1 cellular context compared by ENCODE assay signal in the genomic region with DNA sequence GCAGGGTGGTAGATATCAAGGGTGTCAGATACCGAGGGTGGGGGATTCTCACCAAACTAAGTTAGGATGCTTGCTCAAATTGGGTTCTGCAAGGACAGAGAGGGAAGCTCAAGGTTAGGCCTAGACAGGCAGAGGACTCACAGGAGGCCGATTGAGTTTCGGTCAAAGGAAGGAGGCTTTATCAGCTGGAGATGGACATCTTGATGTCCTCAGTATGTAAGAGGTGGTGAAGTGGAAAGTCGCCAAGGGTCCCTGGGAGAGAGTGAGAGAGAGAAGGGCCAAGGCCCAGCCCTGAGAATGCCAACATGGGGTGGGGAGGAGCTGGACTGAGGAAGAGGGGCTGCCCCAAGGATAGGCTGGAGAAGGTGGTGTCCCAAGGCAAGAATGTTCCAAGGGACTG.
TF ChIP-seq lines count a peak whose summit lies in the region.

No MANE protein-coding gene starts in this region.

TF ChIP-seq in IMR-90, 13 proteins besides CTCF, POLR2A, EP300 and RAD21 (continued from another document):
- TF ChIP-seq BHLHE40 (IDR thresholded peaks at IDR 0.05; ENCODE audit: low read depth, low read length) (no peak), USF2 (IDR thresholded peaks at IDR 0.05; ENCODE audit: low read depth, low read length) (no peak), MAZ (IDR thresholded peaks at IDR 0.05; ENCODE audit: borderline replicate concordance, low read depth, low read length) (no peak), SMC3 (IDR thresholded peaks at IDR 0.05; ENCODE audit: low read depth, low read length) (no peak), RFX5 (IDR thresholded peaks at IDR 0.05; ENCODE audit: low read depth, low read length) (no peak), CEBPB (IDR thresholded peaks at IDR 0.05; ENCODE audit: low read depth, low read length) (no peak), NFE2L2 (IDR thresholded peaks at IDR 0.05; ENCODE audit: low read depth, low read length) (no peak)
- TF ChIP-seq, protein P1, sequence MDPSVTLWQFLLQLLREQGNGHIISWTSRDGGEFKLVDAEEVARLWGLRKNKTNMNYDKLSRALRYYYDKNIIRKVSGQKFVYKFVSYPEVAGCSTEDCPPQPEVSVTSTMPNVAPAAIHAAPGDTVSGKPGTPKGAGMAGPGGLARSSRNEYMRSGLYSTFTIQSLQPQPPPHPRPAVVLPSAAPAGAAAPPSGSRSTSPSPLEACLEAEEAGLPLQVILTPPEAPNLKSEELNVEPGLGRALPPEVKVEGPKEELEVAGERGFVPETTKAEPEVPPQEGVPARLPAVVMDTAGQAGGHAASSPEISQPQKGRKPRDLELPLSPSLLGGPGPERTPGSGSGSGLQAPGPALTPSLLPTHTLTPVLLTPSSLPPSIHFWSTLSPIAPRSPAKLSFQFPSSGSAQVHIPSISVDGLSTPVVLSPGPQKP (IDR thresholded peaks at IDR 0.05; ENCODE audit: borderline replicate concordance, low read depth, low read length), result no peak
TF ChIP-seq in IMR-90: peak in this region for 0.
